In genomic region chr9:75027187-75028107, GRCh38 we compare ENCODE assay signal across 1 cellular context.
TF ChIP-seq lines count a peak whose summit lies in the region.

No MANE protein-coding gene starts in this region.

TF ChIP-seq in HepG2, 621 proteins besides CTCF, POLR2A, EP300 and RAD21 (continued from another document and continues in another):
- TF ChIP-seq YY1 (IDR thresholded peaks at IDR 0.05; ENCODE audit: insufficient read depth, insufficient replicate concordance, low read depth, low read length) (no peak), NFE2 (CRISPR knock-in tag; IDR thresholded peaks at IDR 0.05) (no peak), NPAS2 (CRISPR knock-in tag; IDR thresholded peaks at IDR 0.05; ENCODE audit: borderline replicate concordance) (no peak), KDM4B (CRISPR knock-in tag; IDR thresholded peaks at IDR 0.05) (no peak), ZNF431 (CRISPR knock-in tag; IDR thresholded peaks at IDR 0.05; ENCODE audit: borderline replicate concordance, low read depth) (no peak), ZNF335 (CRISPR knock-in tag; IDR thresholded peaks at IDR 0.05) (no peak), PAF1 (CRISPR knock-in tag; IDR thresholded peaks at IDR 0.05) (no peak), U2AF1 (optimal IDR thresholded peaks at IDR 0.05; ENCODE audit: low read depth, low read length) (no peak), ZNF10 (CRISPR knock-in tag; IDR thresholded peaks at IDR 0.05; ENCODE audit: borderline replicate concordance, low read depth) (no peak), MAX (IDR thresholded peaks at IDR 0.05) (peak; percentile 85), ZNF101 (CRISPR knock-in tag; IDR thresholded peaks at IDR 0.05; ENCODE audit: borderline replicate concordance, low read depth) (no peak), ETV6 (CRISPR knock-in tag; conservative IDR thresholded peaks at IDR 0.05) (no peak), ZBTB3 (CRISPR knock-in tag; IDR thresholded peaks at IDR 0.05; ENCODE audit: borderline replicate concordance, low read depth) (0 out of 2 replicates have a peak, but pooled peaks have one; percentile 39), PPARG (CRISPR knock-in tag; conservative IDR thresholded peaks at IDR 0.05) (no peak), HINFP (CRISPR knock-in tag; IDR thresholded peaks at IDR 0.05; ENCODE audit: low read depth) (no peak), ZNF274 (CRISPR knock-in tag; IDR thresholded peaks at IDR 0.05) (0 out of 2 replicates have a peak, but pooled peaks have one; percentile 27), HHEX (CRISPR knock-in tag; IDR thresholded peaks at IDR 0.05) (no peak), EEA1 (CRISPR knock-in tag; IDR thresholded peaks at IDR 0.05; ENCODE audit: borderline replicate concordance) (no peak), AKAP8 (CRISPR knock-in tag; IDR thresholded peaks at IDR 0.05) (no peak), ZNF740 (CRISPR knock-in tag; IDR thresholded peaks at IDR 0.05) (no peak), KDM5B (CRISPR knock-in tag; IDR thresholded peaks at IDR 0.05; ENCODE audit: borderline replicate concordance) (no peak; the same call in 1 of the 2 replicates), NFE2L1 (CRISPR knock-in tag; IDR thresholded peaks at IDR 0.05; ENCODE audit: borderline replicate concordance) (no peak), GABPA (IDR thresholded peaks at IDR 0.05; ENCODE audit: low read depth, low read length) (no peak), GABPA (CRISPR knock-in tag; IDR thresholded peaks at IDR 0.05; ENCODE audit: low read depth) (no peak), NFRKB (IDR thresholded peaks at IDR 0.05) (no peak), ZNF562 (CRISPR knock-in tag; IDR thresholded peaks at IDR 0.05; ENCODE audit: borderline replicate concordance) (no peak; the same call in 1 of the 2 replicates), ZNF317 (CRISPR knock-in tag; IDR thresholded peaks at IDR 0.05) (peak; percentile 71), ZNF501 (CRISPR knock-in tag; IDR thresholded peaks at IDR 0.05) (0 out of 2 replicates have a peak, but pooled peaks have one; percentile 29), FOXM1 (CRISPR knock-in tag; IDR thresholded peaks at IDR 0.05) (no peak), NBN (conservative IDR thresholded peaks at IDR 0.05) (no peak), ZNF652 (CRISPR knock-in tag; IDR thresholded peaks at IDR 0.05; ENCODE audit: borderline replicate concordance, low read depth) (no peak), RARG (CRISPR knock-in tag; IDR thresholded peaks at IDR 0.05; ENCODE audit: low read depth) (0 out of 2 replicates have a peak, but pooled peaks have one; percentile 66), TRIM22 (IDR thresholded peaks at IDR 0.05) (no peak), ZNF3 (CRISPR knock-in tag; IDR thresholded peaks at IDR 0.05) (no peak), HMGXB3 (CRISPR knock-in tag; IDR thresholded peaks at IDR 0.05; ENCODE audit: borderline replicate concordance) (no peak), ZFAT (CRISPR knock-in tag; conservative IDR thresholded peaks at IDR 0.05) (no peak), MXD3 (CRISPR knock-in tag; IDR thresholded peaks at IDR 0.05) (no peak), MZF1 (CRISPR knock-in tag; IDR thresholded peaks at IDR 0.05; ENCODE audit: borderline replicate concordance) (no peak), MYPOP (CRISPR knock-in tag; IDR thresholded peaks at IDR 0.05) (no peak), RFXAP (CRISPR knock-in tag; IDR thresholded peaks at IDR 0.05; ENCODE audit: borderline replicate concordance) (no peak), NR2C2 (CRISPR knock-in tag; IDR thresholded peaks at IDR 0.05; ENCODE audit: borderline replicate concordance) (peak; percentile 53; the same call in 1 of the 2 replicates), PAWR (CRISPR knock-in tag; IDR thresholded peaks at IDR 0.05; ENCODE audit: borderline replicate concordance) (no peak), NR1H2 (CRISPR knock-in tag; IDR thresholded peaks at IDR 0.05; ENCODE audit: borderline replicate concordance, low read depth) (0 out of 2 replicates have a peak, but pooled peaks have one; percentile 35), MTA3 (CRISPR knock-in tag; IDR thresholded peaks at IDR 0.05) (no peak), NR0B2 (CRISPR knock-in tag; IDR thresholded peaks at IDR 0.05) (no peak), ZNF598 (CRISPR knock-in tag; IDR thresholded peaks at IDR 0.05; ENCODE audit: borderline replicate concordance) (peak; percentile 28; the same call in 1 of the 2 replicates), KAT2B (IDR thresholded peaks at IDR 0.05; ENCODE audit: borderline replicate concordance, low read depth, low read length) (no peak), FOXP1 (IDR thresholded peaks at IDR 0.05) (no peak), FOXP1 (CRISPR knock-in tag; IDR thresholded peaks at IDR 0.05) (no peak), ZFP1 (CRISPR knock-in tag; IDR thresholded peaks at IDR 0.05) (no peak), HNRNPL (IDR thresholded peaks at IDR 0.05; ENCODE audit: low read depth, low read length) (no peak), ZBTB33 (CRISPR knock-in tag; IDR thresholded peaks at IDR 0.05) (no peak), ARNTL (CRISPR knock-in tag; IDR thresholded peaks at IDR 0.05) (no peak; the same call in 1 of the 2 replicates), PATZ1 (CRISPR knock-in tag; IDR thresholded peaks at IDR 0.05) (peak; percentile 52; the same call in 1 of the 2 replicates), TEAD3 (CRISPR knock-in tag; optimal IDR thresholded peaks at IDR 0.05; ENCODE audit: borderline replicate concordance) (peak; percentile 23), ZNF782 (CRISPR knock-in tag; IDR thresholded peaks at IDR 0.05; ENCODE audit: borderline replicate concordance) (no peak), SMYD3 (CRISPR knock-in tag; IDR thresholded peaks at IDR 0.05) (no peak; the same call in 1 of the 2 replicates), NR2F2 (IDR thresholded peaks at IDR 0.05; ENCODE audit: borderline replicate concordance, low read depth) (no peak), ZNF160 (CRISPR knock-in tag; IDR thresholded peaks at IDR 0.05) (0 out of 2 replicates have a peak, but pooled peaks have one; percentile 13)
